ENCODE assay signal across 21 cellular contexts in the genomic region with DNA sequence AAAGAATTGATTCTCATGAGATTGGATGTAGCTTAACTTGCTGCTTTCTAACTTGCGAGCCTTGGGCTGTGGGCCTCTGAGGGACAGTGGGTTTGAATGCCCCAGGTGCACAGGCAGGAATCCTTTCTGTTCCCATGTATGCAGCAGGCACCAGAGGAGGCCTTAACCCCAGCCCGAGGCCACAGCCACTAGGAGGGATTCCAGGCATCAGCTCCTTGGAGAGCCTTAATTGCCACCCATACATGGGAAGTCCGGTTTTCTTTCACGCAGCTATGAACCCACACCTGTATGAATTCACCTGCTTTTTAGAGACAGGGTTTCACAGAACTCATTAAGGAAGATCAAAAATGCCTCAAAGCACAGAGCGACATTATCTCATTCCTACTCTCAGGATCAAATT.
"Had no signal": no experiment of that assay in that cellular context is flagged by ENCODE, and none has a peak within 500 bp of the region (broad histone marks: within the 10 kb centered on the region; RNA-seq: fewer than 3 reads in every experiment).

No MANE protein-coding gene starts in this region.

- DNase-seq: activated CD4-positive, alpha-beta T cell treated with anti-CD3 and anti-CD28 coated beads, Interleukin-2, amount 10 ng/mL, durations not matched to agents 7 days and 5 days; activated CD4-positive, CD25-positive, alpha-beta regulatory T cell treated with anti-CD3 and anti-CD28 coated beads, Interleukin-2, amount 50 U/mL, for 72 hours; activated CD8-positive, alpha-beta memory T cell treated with anti-CD3 and anti-CD28 coated beads, Interleukin-2, amount 50 U/mL, for 48 hours; activated naive CD4-positive, alpha-beta T cell treated with anti-CD3 and anti-CD28 coated beads, Interleukin-2, amount 10 ng/mL, durations not matched to agents 7 days and 5 days; activated T-cell treated with anti-CD3 and anti-CD28 coated beads, Interleukin-2, amount 50 U/mL, for 72 hours; amygdala; colonic mucosa; foreskin fibroblast; heart right ventricle; occipital lobe; stimulated activated CD4-positive, alpha-beta T cell treated with anti-CD3 and anti-CD28 coated beads, Interleukin-15, amount 100 ng/mL, for 24 hours; stimulated activated naive B cell treated with anti-CD40 and anti-IgM and Interleukin-4, amounts not matched to agents 10 μg/mL and 1 μg/mL and 100 μg/mL, for 72 hours; T-cell; testis; WERI-Rb-1 had no signal

- H3K27ac ChIP-seq: colonic mucosa, epithelial cell of prostate, heart right ventricle, testis, upper lobe of left lung, WERI-Rb-1 had no signal

- H3K9me3 Mint-ChIP-seq: activated T-cell treated with anti-CD3 and anti-CD28 coated beads, Interleukin-2, amount 50 U/mL, for 72 hours; stimulated activated naive B cell treated with anti-CD40 and anti-IgM and Interleukin-4, amounts not matched to agents 10 μg/mL and 1 μg/mL and 100 μg/mL, for 72 hours; T-cell had no signal

- H3K4me3 Mint-ChIP-seq: activated CD4-positive, alpha-beta T cell treated with anti-CD3 and anti-CD28 coated beads, Interleukin-2, amount 10 ng/mL, durations not matched to agents 7 days and 5 days; activated naive CD4-positive, alpha-beta T cell treated with anti-CD3 and anti-CD28 coated beads, Interleukin-2, amount 10 ng/mL, durations not matched to agents 7 days and 5 days; activated T-cell treated with anti-CD3 and anti-CD28 coated beads, Interleukin-2, amount 50 U/mL, for 72 hours; stimulated activated naive B cell treated with anti-CD40 and anti-IgM and Interleukin-4, amounts not matched to agents 10 μg/mL and 1 μg/mL and 100 μg/mL, for 72 hours; T-cell had no signal

- H3K4me1 ChIP-seq: colonic mucosa, testis, upper lobe of left lung had no signal

- H3K4me3 ChIP-seq: colonic mucosa, heart right ventricle, smooth muscle cell, testis, upper lobe of left lung had no signal

- H3K27me3 ChIP-seq: colonic mucosa, heart right ventricle, testis, upper lobe of left lung had no signal

- H3K36me3 ChIP-seq: colonic mucosa, WERI-Rb-1 had no signal

- ATAC-seq: activated T-cell treated with anti-CD3 and anti-CD28 coated beads, Interleukin-2, amount 50 U/mL, for 72 hours; heart right ventricle; sciatic nerve; stimulated activated naive B cell treated with anti-CD40 and anti-IgM and Interleukin-4, amounts not matched to agents 10 μg/mL and 1 μg/mL and 100 μg/mL, for 72 hours; T-cell had no signal

- H3K4me2 ChIP-seq: smooth muscle cell had no signal

- FAIRE-seq: bronchial epithelial cell, TTC549 had no signal

- H3K27ac Mint-ChIP-seq: activated CD4-positive, alpha-beta T cell treated with anti-CD3 and anti-CD28 coated beads, Interleukin-2, amount 10 ng/mL, durations not matched to agents 7 days and 5 days; activated naive CD4-positive, alpha-beta T cell treated with anti-CD3 and anti-CD28 coated beads, Interleukin-2, amount 10 ng/mL, durations not matched to agents 7 days and 5 days; activated T-cell treated with anti-CD3 and anti-CD28 coated beads, Interleukin-2, amount 50 U/mL, for 72 hours; stimulated activated naive B cell treated with anti-CD40 and anti-IgM and Interleukin-4, amounts not matched to agents 10 μg/mL and 1 μg/mL and 100 μg/mL, for 72 hours; T-cell had no signal

- H3K9me3 ChIP-seq: colonic mucosa, heart right ventricle, testis, upper lobe of left lung had no signal
